In genomic region chr1:44405804-44406743, GRCh38 we compare ENCODE assay signal across 1 cellular context.
TF ChIP-seq lines count a peak whose summit lies in the region.

No MANE protein-coding gene starts in this region.

TF ChIP-seq in GM23338, 12 proteins besides CTCF, POLR2A, EP300 and RAD21 (continued from another document):
- no peak for TF ChIP-seq ZNF462 (CRISPR knock-in tag; IDR thresholded peaks at IDR 0.05)
- no peak; the same call in 1 of the 2 replicates for TF ChIP-seq ETS1 (IDR thresholded peaks at IDR 0.05)
- no peak for TF ChIP-seq POLR2AphosphoS5 (IDR thresholded peaks at IDR 0.05; ENCODE audit: low read depth)
- TF ChIP-seq STAT1 (IDR thresholded peaks at IDR 0.05; ENCODE audit: unreplicated experiment), result no peak
- TF ChIP-seq JUNB (IDR thresholded peaks at IDR 0.05; ENCODE audit: unreplicated experiment), result no peak
- no peak for TF ChIP-seq NANOG (IDR thresholded peaks at IDR 0.05; ENCODE audit: borderline replicate concordance)
- TF ChIP-seq CREB1 (CRISPR knock-in tag; IDR thresholded peaks at IDR 0.05; ENCODE audit: low read depth), result no peak
- no peak for TF ChIP-seq EZH2phosphoT487 (IDR thresholded peaks at IDR 0.05; ENCODE audit: unreplicated experiment)
